11 cellular contexts compared by ENCODE assay signal in the genomic region with DNA sequence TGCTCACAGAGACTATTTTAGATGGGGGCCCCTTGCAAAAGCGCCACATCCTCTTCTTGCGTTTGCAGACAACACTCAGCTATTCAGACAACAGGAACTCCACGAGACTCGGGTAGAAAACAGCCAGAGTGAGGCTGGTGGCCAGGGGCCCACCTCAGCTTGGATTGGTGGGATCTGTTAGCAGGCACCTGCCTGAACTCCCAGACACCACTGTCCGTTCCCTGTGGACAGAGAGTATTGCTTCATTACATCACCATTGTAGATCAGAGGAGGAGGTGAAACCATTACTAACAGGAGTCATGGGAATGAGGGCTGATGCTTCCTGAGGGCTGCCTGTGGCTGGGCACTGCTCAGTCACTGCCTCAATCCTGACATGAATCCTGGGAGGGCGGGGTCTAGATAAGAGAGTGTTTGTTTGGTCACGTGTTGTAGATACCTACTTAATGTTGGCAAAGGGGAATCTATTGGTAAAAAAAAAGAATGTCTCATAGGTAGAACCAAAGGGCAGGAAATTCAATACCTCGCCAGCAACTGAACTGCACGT. TPM values are rescaled to one million over a fixed set of nuclear protein-coding genes. Genes with fewer than 3 reads are reported as not detected.
DNase-seq lines count a peak whose midpoint lies in the region; ATAC-seq and TF ChIP-seq lines count a peak whose summit lies in the region.
"Had no signal": no experiment of that assay in that cellular context is flagged by ENCODE, and none has a peak within 500 bp of the region (broad histone marks: within the 10 kb centered on the region; RNA-seq: fewer than 3 reads in every experiment).

No MANE protein-coding gene starts in this region.

- peak overlapping the region; percentile 79 for H3K27ac Mint-ChIP-seq in activated T-cell treated with anti-CD3 and anti-CD28 coated beads, Interleukin-2, amount 50 U/mL, for 24 hours
- peak overlapping the region; percentile 16 to 57 for H3K27ac Mint-ChIP-seq in effector memory CD8-positive, alpha-beta T cell
- peak overlapping the region; percentile 23 to 74 for H3K27ac Mint-ChIP-seq in stimulated activated naive CD8-positive, alpha-beta T cell treated with anti-CD3 and anti-CD28 coated beads, Interleukin-15, amount 100 ng/mL, for 72 hours

- no peaks in the 10 kb centered on the region for H3K9me3 Mint-ChIP-seq in activated T-cell treated with anti-CD3 and anti-CD28 coated beads, Interleukin-2, amount 50 U/mL, for 24 hours
- no peaks in the 10 kb centered on the region for H3K9me3 Mint-ChIP-seq in effector memory CD8-positive, alpha-beta T cell
- H3K9me3 Mint-ChIP-seq in stimulated activated naive CD8-positive, alpha-beta T cell treated with anti-CD3 and anti-CD28 coated beads, Interleukin-15, amount 100 ng/mL, for 72 hours, result no peaks in the 10 kb centered on the region

- H3K36me3 ChIP-seq in SU-DHL-6 (ENCODE audit: low read length) (no peaks in the 10 kb centered on the region), osteoblast (ENCODE audit: insufficient read depth, low read length) (no peaks in the 10 kb centered on the region)

- no peak overlapping the region for H3K4me3 Mint-ChIP-seq in activated T-cell treated with anti-CD3 and anti-CD28 coated beads, Interleukin-2, amount 50 U/mL, for 24 hours
- peak overlapping the region; percentile 12 to 65 for H3K4me3 Mint-ChIP-seq in effector memory CD8-positive, alpha-beta T cell
- H3K4me3 Mint-ChIP-seq in stimulated activated naive CD8-positive, alpha-beta T cell treated with anti-CD3 and anti-CD28 coated beads, Interleukin-15, amount 100 ng/mL, for 72 hours, result peak overlapping the region; percentile 30 to 51

- no peak for DNase-seq in activated T-cell treated with anti-CD3 and anti-CD28 coated beads, Interleukin-2, amount 50 U/mL, for 24 hours
- no peak for DNase-seq in activated T-cell treated with anti-CD3 and anti-CD28 coated beads for 4 hours
- no peak for DNase-seq in effector memory CD8-positive, alpha-beta T cell
- no peak for DNase-seq in stimulated activated naive CD8-positive, alpha-beta T cell treated with anti-CD3 and anti-CD28 coated beads, Interleukin-15, amount 100 ng/mL, for 72 hours
- no peak for DNase-seq in osteoblast (ENCODE audit: insufficient read length, low spot score, missing footprints)
- DNase-seq: ACHN, kidney, NCI-H1417 had no signal

- H3K9ac ChIP-seq in SU-DHL-6 (ENCODE audit: low read length), result no peak overlapping the region

- H3K9me2 ChIP-seq in SU-DHL-6 (replicated peaks; ENCODE audit: insufficient read depth, low read length), result no peaks in the 10 kb centered on the region

- H3K9me3 ChIP-seq in SU-DHL-6 (ENCODE audit: insufficient read depth, low read length) (no peaks in the 10 kb centered on the region), osteoblast (ENCODE audit: low read depth, low read length) (no peaks in the 10 kb centered on the region)

- 0 out of 2 replicates have a peak, but pooled peaks cover 5% of the 10 kb centered on the region for H3F3A ChIP-seq in SU-DHL-6 (ENCODE audit: insufficient read depth)

- peaks cover under 1% of the 10 kb centered on the region for H3K36me3 Mint-ChIP-seq in activated T-cell treated with anti-CD3 and anti-CD28 coated beads, Interleukin-2, amount 50 U/mL, for 24 hours (ENCODE audit: low read depth)
- peaks cover 15% of the 10 kb centered on the region for H3K36me3 Mint-ChIP-seq in effector memory CD8-positive, alpha-beta T cell (ENCODE audit: insufficient read depth)

- H2AFZ ChIP-seq in SU-DHL-6 (ENCODE audit: low read depth, low read length, severe bottlenecking) (no peak overlapping the region), osteoblast (ENCODE audit: low read length) (no peak overlapping the region)

- H3K4me2 ChIP-seq in SU-DHL-6 (ENCODE audit: low read depth, low read length, poor library complexity, severe bottlenecking), result peak overlapping the region; percentile 17
- H3K4me2 ChIP-seq in osteoblast (ENCODE audit: insufficient read depth, low read length), result no peak overlapping the region

- H3K4me1 Mint-ChIP-seq in activated T-cell treated with anti-CD3 and anti-CD28 coated beads, Interleukin-2, amount 50 U/mL, for 24 hours (ENCODE audit: low read depth), result peaks cover 49% of the 10 kb centered on the region
- H3K4me1 Mint-ChIP-seq in effector memory CD8-positive, alpha-beta T cell (ENCODE audit: low read depth in 2 of 2), result peaks cover 13 to 18% of the 10 kb centered on the region in 2 donors
- H3K4me1 Mint-ChIP-seq in stimulated activated naive CD8-positive, alpha-beta T cell treated with anti-CD3 and anti-CD28 coated beads, Interleukin-15, amount 100 ng/mL, for 72 hours, result peaks cover 28% of the 10 kb centered on the region

- ATAC-seq in effector memory CD8-positive, alpha-beta T cell (replicated peaks), result peak; percentile 10
- no peak for ATAC-seq in stimulated activated naive CD8-positive, alpha-beta T cell treated with anti-CD3 and anti-CD28 coated beads, Interleukin-15, amount 100 ng/mL, for 72 hours
- ATAC-seq in GM19452 (IDR thresholded peaks at IDR 0.05; ENCODE audit: unreplicated experiment) (no peak), GM21619 (IDR thresholded peaks at IDR 0.05; ENCODE audit: unreplicated experiment) (no peak)

- H3K27me3 Mint-ChIP-seq in activated T-cell treated with anti-CD3 and anti-CD28 coated beads, Interleukin-2, amount 50 U/mL, for 24 hours, result no peaks in the 10 kb centered on the region
- H3K27me3 Mint-ChIP-seq in effector memory CD8-positive, alpha-beta T cell, result no peaks in the 10 kb centered on the region
- H3K27me3 Mint-ChIP-seq in stimulated activated naive CD8-positive, alpha-beta T cell treated with anti-CD3 and anti-CD28 coated beads, Interleukin-15, amount 100 ng/mL, for 72 hours, result no peaks in the 10 kb centered on the region

- TF ChIP-seq CTCF in SU-DHL-6 (IDR thresholded peaks at IDR 0.05; ENCODE audit: insufficient read depth, low read length, poor library complexity, severe bottlenecking) (no peak), osteoblast (IDR thresholded peaks at IDR 0.05; ENCODE audit: extremely low read depth, low read depth, low read length) (no peak)

- no peaks in the 10 kb centered on the region for H3K4me1 ChIP-seq in osteoblast (ENCODE audit: insufficient read depth, low read length)

- peaks cover under 1% of the 10 kb centered on the region; the same call in 1 of the 2 replicates for H3K79me2 ChIP-seq in SU-DHL-6 (ENCODE audit: insufficient read depth, low read length)
- peaks cover 1% of the 10 kb centered on the region for H3K79me2 ChIP-seq in osteoblast (ENCODE audit: insufficient read depth, low read length)

- H3K27me3 ChIP-seq in SU-DHL-6 (ENCODE audit: low read length), result no peaks in the 10 kb centered on the region
- no peaks in the 10 kb centered on the region for H3K27me3 ChIP-seq in osteoblast (ENCODE audit: insufficient read depth, low read length)

- H3K27ac ChIP-seq in SU-DHL-6 (ENCODE audit: low read depth, low read length), result no peak overlapping the region
- H3K27ac ChIP-seq in osteoblast (ENCODE audit: low read depth, low read length), result no peak overlapping the region

- H3K4me3 ChIP-seq in SU-DHL-6 (ENCODE audit: insufficient read depth, low read length, poor library complexity, severe bottlenecking) (no peak overlapping the region), osteoblast (ENCODE audit: insufficient read depth, low read length) (no peak overlapping the region)

- no peaks in the 10 kb centered on the region for H4K20me1 ChIP-seq in SU-DHL-6 (ENCODE audit: low read depth, low read length)
- no peaks in the 10 kb centered on the region for H4K20me1 ChIP-seq in osteoblast (ENCODE audit: insufficient read depth, low read length)

RNA-seq across cellular contexts. Expression of a gene that starts 4.4 kb away (rescaled TPM):
- total RNA-seq in osteoblast, result 34.7 and 42.1 TPM in 2 replicates
